ENCODE assay signal across 21 cellular contexts in the genomic region with DNA sequence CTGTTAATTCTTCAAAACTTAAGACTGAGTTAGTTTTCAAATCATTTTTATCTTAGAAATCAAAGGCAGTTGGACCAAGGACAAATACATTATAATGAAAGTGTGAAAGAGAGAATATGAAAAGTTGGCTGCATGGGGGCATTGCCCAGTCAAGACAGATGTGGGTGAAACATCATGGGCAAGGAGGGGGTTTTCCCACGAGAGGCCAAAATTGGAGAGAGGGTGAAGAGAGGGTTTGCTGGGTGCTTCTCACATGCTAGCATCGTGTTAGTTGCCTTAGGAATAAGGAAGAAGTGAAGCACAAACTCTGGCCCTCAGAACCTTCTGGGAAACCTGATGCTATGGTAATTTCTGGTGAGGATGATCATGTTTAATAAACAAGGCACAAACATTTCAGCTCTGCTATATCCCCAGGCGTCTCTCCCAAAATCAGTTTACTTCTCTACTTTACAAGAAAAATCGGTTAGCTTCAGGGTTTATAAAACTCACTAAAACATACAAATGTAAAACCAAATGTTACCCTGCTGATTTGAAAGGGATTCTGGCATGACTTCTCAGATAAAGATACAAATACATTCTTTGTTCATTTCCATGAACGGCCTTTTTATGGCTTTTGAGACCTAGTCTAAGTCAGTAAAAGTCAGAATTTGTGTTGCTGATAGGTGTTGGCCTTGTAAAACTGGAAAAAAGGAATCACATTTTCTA. TPM values are rescaled to one million over a fixed set of nuclear protein-coding genes. Genes with fewer than 3 reads are reported as not detected.
DNase-seq lines count a peak whose midpoint lies in the region; ATAC-seq and TF ChIP-seq lines count a peak whose summit lies in the region.
"Had no signal": no experiment of that assay in that cellular context is flagged by ENCODE, and none has a peak within 500 bp of the region (broad histone marks: within the 10 kb centered on the region; RNA-seq: fewer than 3 reads in every experiment).

No MANE protein-coding gene starts in this region.

- DNase-seq in activated naive CD4-positive, alpha-beta T cell treated with anti-CD3 and anti-CD28 coated beads for 36 hours = peak; percentile 26
- no peak for DNase-seq in activated naive CD4-positive, alpha-beta T cell treated with anti-CD3 and anti-CD28 coated beads, Interleukin-2, amount 50 U/mL, for 16 hours
- DNase-seq in PC-3 (no peak), epidermal melanocyte (ENCODE audit: insufficient read length, low spot score) (peak; percentile 60)
- no peak for DNase-seq in central memory CD4-positive, alpha-beta T cell
- DNase-seq: activated CD8-positive, alpha-beta memory T cell treated with anti-CD3 and anti-CD28 coated beads for 24 hours; CD4-positive, alpha-beta memory T cell; GDM1; mesendoderm; naive thymus-derived CD4-positive, alpha-beta T cell; NCI-H146; NCI-H2171; NCI-H526 treated with DMSO at 0.1 percent for 48 hours; right cardiac atrium; SHP77; stimulated activated CD4-positive, alpha-beta T cell treated with anti-CD3 and anti-CD28 coated beads, Interleukin-12 subunit alpha, Interleukin-12 subunit beta, amount 100 ng/mL, for 4 hours had no signal

- no peak overlapping the region for H3K4me3 ChIP-seq in PC-3 (ENCODE audit: low read length)
- H3K4me3 ChIP-seq in subcutaneous abdominal adipose tissue (ENCODE audit: low read depth in 1 of 5, low read length in 5 of 5) = no peak overlapping the region
- H3K4me3 ChIP-seq: gastroesophageal sphincter had no signal

- H3K9ac ChIP-seq in PC-3 (ENCODE audit: low read length) (no peak overlapping the region), subcutaneous abdominal adipose tissue (ENCODE audit: low read length in 5 of 5) (peak overlapping the region in 1 of 5 donors; percentile 6)

- H3K27me3 ChIP-seq in PC-3 (ENCODE audit: low read length) (no peaks in the 10 kb centered on the region), subcutaneous abdominal adipose tissue (ENCODE audit: control insufficient read depth in 5 of 5, insufficient read depth in 4 of 5, low read length in 5 of 5) (no peaks in the 10 kb centered on the region)
- H3K27me3 ChIP-seq: gastroesophageal sphincter had no signal

- H3F3A ChIP-seq in PC-3 (ENCODE audit: low read length, unreplicated experiment) = no peaks in the 10 kb centered on the region

- POLR2A ChIA-PET in PC-3 (lab: Charles Lee; ENCODE audit: unreplicated experiment) = no interaction called here

- H3K36me3 ChIP-seq in PC-3 (ENCODE audit: low read depth, low read length) = no peaks in the 10 kb centered on the region
- no peaks in the 10 kb centered on the region for H3K36me3 ChIP-seq in subcutaneous abdominal adipose tissue (ENCODE audit: control insufficient read depth in 5 of 5, insufficient read depth in 5 of 5, low read length in 5 of 5)
- H3K36me3 ChIP-seq: gastroesophageal sphincter had no signal

- H3K4me1 Mint-ChIP-seq in activated naive CD4-positive, alpha-beta T cell treated with anti-CD3 and anti-CD28 coated beads for 36 hours (ENCODE audit: low read depth) = peaks cover 63% of the 10 kb centered on the region

- H3K27ac Mint-ChIP-seq in activated naive CD4-positive, alpha-beta T cell treated with anti-CD3 and anti-CD28 coated beads for 36 hours = peak overlapping the region; percentile 98
- H3K27ac Mint-ChIP-seq: CD4-positive, alpha-beta memory T cell had no signal

- H3K4me3 Mint-ChIP-seq in activated naive CD4-positive, alpha-beta T cell treated with anti-CD3 and anti-CD28 coated beads for 36 hours = peak overlapping the region; percentile 14
- H3K4me3 Mint-ChIP-seq: CD4-positive, alpha-beta memory T cell; central memory CD8-positive, alpha-beta T cell had no signal

- peaks cover 4% of the 10 kb centered on the region for H3K9me3 Mint-ChIP-seq in activated naive CD4-positive, alpha-beta T cell treated with anti-CD3 and anti-CD28 coated beads for 36 hours
- H3K9me3 Mint-ChIP-seq: CD4-positive, alpha-beta memory T cell; central memory CD8-positive, alpha-beta T cell had no signal

- no peaks in the 10 kb centered on the region for H3K9me2 ChIP-seq in PC-3 (replicated peaks; ENCODE audit: low read length)

- CTCF ChIA-PET in activated naive CD4-positive, alpha-beta T cell treated with anti-CD3 and anti-CD28 coated beads for 36 hours (lab: Charles Lee) = interaction anchor here (1.4 to 1.7 kb wide), 2 partner anchors 108 to 110 kb away, joined by 3 read pairs; no protein-coding TSS in a partner anchor
- CTCF ChIA-PET in PC-3 (lab: Charles Lee) = no interaction called here

- intact Hi-C loops in activated naive CD4-positive, alpha-beta T cell treated with anti-CD3 and anti-CD28 coated beads for 36 hours (cut with micrococcal nuclease) = loop anchor here (5.0 to 10.0 kb wide), 5 partner anchors 203 to 587 kb away; partner anchors contain the start of gene RAP1B
- intact Hi-C loops in PC-3 (cut with micrococcal nuclease) = no loop called here

- no peak overlapping the region for H3K27ac ChIP-seq in PC-3 (ENCODE audit: low read length)
- peak overlapping the region; percentile 78 for H3K27ac ChIP-seq in subcutaneous abdominal adipose tissue (ENCODE audit: low read depth, low read length)
- H3K27ac ChIP-seq: gastroesophageal sphincter had no signal

- H3K27me3 Mint-ChIP-seq in activated naive CD4-positive, alpha-beta T cell treated with anti-CD3 and anti-CD28 coated beads for 36 hours (ENCODE audit: low read depth) = no peaks in the 10 kb centered on the region
- H3K27me3 Mint-ChIP-seq: CD4-positive, alpha-beta memory T cell; central memory CD8-positive, alpha-beta T cell; naive thymus-derived CD4-positive, alpha-beta T cell had no signal

- no TSS peak for BruUV-seq in PC-3 (replicated peaks; lab: Mats Ljungman, UMichigan)

- H3K4me2 ChIP-seq in PC-3 (ENCODE audit: low read length) = no peak overlapping the region

- H3K4me1 ChIP-seq in PC-3 (ENCODE audit: insufficient read depth, low read length) (no peaks in the 10 kb centered on the region), subcutaneous abdominal adipose tissue (ENCODE audit: control insufficient read depth in 5 of 5, insufficient read depth in 5 of 5, low read length in 5 of 5) (peaks cover 3 to 67% (median 48%) of the 10 kb centered on the region in 5 donors)

- ATAC-seq in PC-3 = peak; percentile 66
- ATAC-seq in GM19023 (IDR thresholded peaks at IDR 0.05; ENCODE audit: unreplicated experiment) = no peak
- no peak for ATAC-seq in HG02798 (IDR thresholded peaks at IDR 0.05; ENCODE audit: poor library complexity, unreplicated experiment)
- ATAC-seq: gastroesophageal sphincter; naive thymus-derived CD4-positive, alpha-beta T cell; right cardiac atrium had no signal

- TF ChIP-seq CTCF in PC-3 (conservative IDR thresholded peaks at IDR 0.05; ENCODE audit: low read depth, low read length) = no peak

- H3K9me3 ChIP-seq in PC-3 (ENCODE audit: low read length) (no peaks in the 10 kb centered on the region), subcutaneous abdominal adipose tissue (ENCODE audit: control insufficient read depth in 5 of 5, low read length in 5 of 5) (no peaks in the 10 kb centered on the region)
- H3K9me3 ChIP-seq: gastroesophageal sphincter had no signal

- no peak overlapping the region for H2AFZ ChIP-seq in PC-3 (ENCODE audit: low read length)

- no peaks in the 10 kb centered on the region for H4K20me1 ChIP-seq in PC-3 (ENCODE audit: low read length)

- H3K79me2 ChIP-seq in PC-3 (ENCODE audit: low read length) = no peaks in the 10 kb centered on the region

- peaks cover 9% of the 10 kb centered on the region for H3K36me3 Mint-ChIP-seq in activated naive CD4-positive, alpha-beta T cell treated with anti-CD3 and anti-CD28 coated beads for 36 hours (ENCODE audit: low read depth)
- H3K36me3 Mint-ChIP-seq: CD4-positive, alpha-beta memory T cell had no signal

RNA-seq across cellular contexts. Expression of gene CPM, which starts 26.6 kb away (rescaled TPM):
- total RNA-seq in activated naive CD4-positive, alpha-beta T cell treated with anti-CD3 and anti-CD28 coated beads for 36 hours = 10 to 100 TPM; 50.5 to 55.1 TPM
- total RNA-seq in PC-3 (2014; rRNA removed) = 3.1 and 5.3 TPM in 2 replicates

Comparison
In these comparisons a context has a peak if more than half of its experiments do, and no peak if none do; other contexts are left out.
1. DNase-seq: peak in activated naive CD4-positive, alpha-beta T cell treated with anti-CD3 and anti-CD28 coated beads for 36 hours (single experiment) and epidermal melanocyte (single experiment); none in activated naive CD4-positive, alpha-beta T cell treated with anti-CD3 and anti-CD28 coated beads, Interleukin-2, amount 50 U/mL, for 16 hours (single experiment), PC-3 (single experiment) and central memory CD4-positive, alpha-beta T cell (single experiment).